In genomic region chr3:41987627-41988026, GRCh38 we compare ENCODE assay signal across 20 cellular contexts.
"Had no signal": no experiment of that assay in that cellular context is flagged by ENCODE, and none has a peak within 500 bp of the region (broad histone marks: within the 10 kb centered on the region; RNA-seq: fewer than 3 reads in every experiment).

No MANE protein-coding gene starts in this region.

- H3K9me3 ChIP-seq: esophagus muscularis mucosa, psoas muscle, testis, upper lobe of left lung had no signal

- H3K36me3 Mint-ChIP-seq: activated CD4-positive, alpha-beta memory T cell treated with anti-CD3 and anti-CD28 coated beads for 36 hours; activated naive CD8-positive, alpha-beta T cell treated with anti-CD3 and anti-CD28 coated beads for 36 hours; stimulated activated memory B cell treated with anti-CD40 and anti-IgM and Interleukin-4, amounts not matched to agents 10 μg/mL and 1 μg/mL and 100 μg/mL, for 72 hours had no signal

- H3K9me3 Mint-ChIP-seq: activated B cell treated with CpG ODN at 0.5 μM for 24 hours; activated CD4-positive, alpha-beta memory T cell treated with anti-CD3 and anti-CD28 coated beads for 36 hours; activated naive CD8-positive, alpha-beta T cell treated with anti-CD3 and anti-CD28 coated beads for 36 hours; memory B cell; stimulated activated memory B cell treated with anti-CD40 and anti-IgM and Interleukin-4, amounts not matched to agents 10 μg/mL and 1 μg/mL and 100 μg/mL, for 72 hours; T-helper 2 cell treated with Interferon-gamma antibody and Interleukin-4, amounts not matched to agents 5 μg/mL and 100 μg/mL, for 36 hours had no signal

- H3K27me3 ChIP-seq: esophagus muscularis mucosa, testis, upper lobe of left lung had no signal

- ATAC-seq: psoas muscle; right cardiac atrium; stimulated activated memory B cell treated with anti-CD40 and anti-IgM and Interleukin-4, amounts not matched to agents 10 μg/mL and 1 μg/mL and 100 μg/mL, for 72 hours had no signal

- FAIRE-seq: endothelial cell of umbilical vein, small intestine had no signal

- H3K27me3 Mint-ChIP-seq: activated B cell treated with CpG ODN at 0.5 μM for 24 hours; activated CD4-positive, alpha-beta memory T cell treated with anti-CD3 and anti-CD28 coated beads for 36 hours; activated naive CD8-positive, alpha-beta T cell treated with anti-CD3 and anti-CD28 coated beads for 36 hours; memory B cell; stimulated activated memory B cell treated with anti-CD40 and anti-IgM and Interleukin-4, amounts not matched to agents 10 μg/mL and 1 μg/mL and 100 μg/mL, for 72 hours had no signal

- H3K4me1 Mint-ChIP-seq: activated B cell treated with CpG ODN at 0.5 μM for 24 hours; activated naive CD8-positive, alpha-beta T cell treated with anti-CD3 and anti-CD28 coated beads for 36 hours; memory B cell; neural crest cell; stimulated activated memory B cell treated with anti-CD40 and anti-IgM and Interleukin-4, amounts not matched to agents 10 μg/mL and 1 μg/mL and 100 μg/mL, for 72 hours had no signal

- H3K4me3 Mint-ChIP-seq: activated B cell treated with CpG ODN at 0.5 μM for 24 hours; activated CD4-positive, alpha-beta memory T cell treated with anti-CD3 and anti-CD28 coated beads for 36 hours; activated naive CD8-positive, alpha-beta T cell treated with anti-CD3 and anti-CD28 coated beads for 36 hours; memory B cell; neural crest cell; stimulated activated memory B cell treated with anti-CD40 and anti-IgM and Interleukin-4, amounts not matched to agents 10 μg/mL and 1 μg/mL and 100 μg/mL, for 72 hours; T-helper 2 cell treated with Interferon-gamma antibody and Interleukin-4, amounts not matched to agents 5 μg/mL and 100 μg/mL, for 36 hours had no signal

- H3K27ac ChIP-seq: esophagus muscularis mucosa, psoas muscle, testis, upper lobe of left lung had no signal

- DNase-seq: activated B cell treated with CpG ODN at 0.5 μM for 24 hours; activated CD4-positive, alpha-beta memory T cell treated with anti-CD3 and anti-CD28 coated beads for 36 hours; activated CD4-positive, alpha-beta T cell treated with anti-CD3 and anti-CD28 coated beads for 4 hours; activated naive CD4-positive, alpha-beta T cell; activated naive CD8-positive, alpha-beta T cell treated with anti-CD3 and anti-CD28 coated beads for 36 hours; activated T-cell treated with anti-CD3 and anti-CD28 coated beads for 4 hours; amniotic stem cell; effector CD8-positive, alpha-beta T cell; psoas muscle; right cardiac atrium; small intestine; stimulated activated CD4-positive, alpha-beta T cell treated with anti-CD3 and anti-CD28 coated beads, Interleukin-4, amount 100 ng/mL, for 1 hour; testis; upper lobe of left lung had no signal

- H3K36me3 ChIP-seq: esophagus muscularis mucosa, upper lobe of left lung had no signal

- H3K27ac Mint-ChIP-seq: activated B cell treated with CpG ODN at 0.5 μM for 24 hours; activated CD4-positive, alpha-beta memory T cell treated with anti-CD3 and anti-CD28 coated beads for 36 hours; activated naive CD8-positive, alpha-beta T cell treated with anti-CD3 and anti-CD28 coated beads for 36 hours; memory B cell; stimulated activated memory B cell treated with anti-CD40 and anti-IgM and Interleukin-4, amounts not matched to agents 10 μg/mL and 1 μg/mL and 100 μg/mL, for 72 hours; T-helper 2 cell treated with Interferon-gamma antibody and Interleukin-4, amounts not matched to agents 5 μg/mL and 100 μg/mL, for 36 hours had no signal

- H3K4me1 ChIP-seq: esophagus muscularis mucosa, psoas muscle, testis, upper lobe of left lung had no signal

- H3K4me3 ChIP-seq: esophagus muscularis mucosa, psoas muscle, testis, upper lobe of left lung had no signal
